ENCODE assay signal across 31 cellular contexts in genomic region chr2:232974431-232974830, GRCh38. TPM values are rescaled to one million over a fixed set of nuclear protein-coding genes. Genes with fewer than 3 reads are reported as not detected.
"Had no signal": no experiment of that assay in that cellular context is flagged by ENCODE, and none has a peak within 500 bp of the region (broad histone marks: within the 10 kb centered on the region; RNA-seq: fewer than 3 reads in every experiment).

No MANE protein-coding gene starts in this region.

- DNase-seq: activated B cell treated with CpG ODN at 0.5 μM for 24 hours; activated CD4-positive, alpha-beta T cell treated with anti-CD3 and anti-CD28 coated beads for 1 hour; activated CD4-positive, alpha-beta T cell treated with anti-CD3 and anti-CD28 coated beads, Interleukin-2, amount 10 ng/mL, durations not matched to agents 24 days and 14 days; activated CD4-positive, alpha-beta T cell treated with anti-CD3 and anti-CD28 coated beads, Interleukin-2, amount 50 U/mL, for 48 hours; activated gamma-delta T cell; activated naive CD4-positive, alpha-beta T cell treated with anti-CD3 and anti-CD28 coated beads for 36 hours; activated T-cell treated with anti-CD3 and anti-CD28 coated beads for 4 hours; activated T-cell treated with anti-CD3 and anti-CD28 coated beads, Interleukin-2, amount 50 U/mL, for 48 hours; amygdala; KG1; NCI-H1048; NCI-H1417 treated with DMSO at 0.1 percent for 48 hours; NCI-H1694; NCI-H2029; NCI-H2107; NCI-H2171 treated with DMSO at 0.1 percent for 48 hours; NCI-H226; NCI-H526; NCI-H774; PC-3; SIG-M5; T-helper 17 cell; T-helper 9 cell had no signal

- H3K27me3 Mint-ChIP-seq: activated CD4-positive, alpha-beta T cell treated with anti-CD3 and anti-CD28 coated beads, Interleukin-2, amount 10 ng/mL, durations not matched to agents 24 days and 14 days; activated naive CD8-positive, alpha-beta T cell had no signal

- H3K4me3 Mint-ChIP-seq: activated B cell treated with CpG ODN at 0.5 μM for 24 hours; activated CD4-positive, alpha-beta T cell treated with anti-CD3 and anti-CD28 coated beads, Interleukin-2, amount 10 ng/mL, durations not matched to agents 24 days and 14 days; activated naive CD4-positive, alpha-beta T cell treated with anti-CD3 and anti-CD28 coated beads for 36 hours; activated naive CD8-positive, alpha-beta T cell; activated T-helper 17 cell treated with anti-CD3 and anti-CD28 coated beads, Interleukin-2, amount 50 U/mL, for 72 hours; brain; IgD-negative memory B cell; T-helper 17 cell had no signal

- H3K4me1 Mint-ChIP-seq: activated B cell treated with CpG ODN at 0.5 μM for 24 hours; activated CD4-positive, alpha-beta T cell treated with anti-CD3 and anti-CD28 coated beads, Interleukin-2, amount 10 ng/mL, durations not matched to agents 24 days and 14 days; activated T-helper 17 cell treated with anti-CD3 and anti-CD28 coated beads, Interleukin-2, amount 50 U/mL, for 72 hours; IgD-negative memory B cell; T-helper 17 cell had no signal

- H3K9me3 Mint-ChIP-seq: activated B cell treated with CpG ODN at 0.5 μM for 24 hours; activated CD4-positive, alpha-beta T cell treated with anti-CD3 and anti-CD28 coated beads, Interleukin-2, amount 10 ng/mL, durations not matched to agents 24 days and 14 days; activated naive CD4-positive, alpha-beta T cell treated with anti-CD3 and anti-CD28 coated beads for 36 hours; activated T-helper 17 cell treated with anti-CD3 and anti-CD28 coated beads, Interleukin-2, amount 50 U/mL, for 72 hours; brain; IgD-negative memory B cell had no signal

- ATAC-seq: activated T-helper 17 cell treated with anti-CD3 and anti-CD28 coated beads, Interleukin-2, amount 50 U/mL, for 72 hours; PC-3; T-helper 17 cell had no signal

- H3K27ac Mint-ChIP-seq: activated B cell treated with CpG ODN at 0.5 μM for 24 hours; activated CD4-positive, alpha-beta T cell treated with anti-CD3 and anti-CD28 coated beads, Interleukin-2, amount 10 ng/mL, durations not matched to agents 24 days and 14 days; activated naive CD4-positive, alpha-beta T cell treated with anti-CD3 and anti-CD28 coated beads for 36 hours; activated naive CD8-positive, alpha-beta T cell; activated T-helper 17 cell treated with anti-CD3 and anti-CD28 coated beads, Interleukin-2, amount 50 U/mL, for 72 hours; T-helper 17 cell had no signal

- H3K36me3 Mint-ChIP-seq: brain had no signal

RNA-seq across cellular contexts. Expression of gene NGEF, which starts 38.6 kb away (rescaled TPM):
- total RNA-seq: activated B cell treated with CpG ODN at 0.5 μM for 24 hours, T-helper 17 cell had no signal
- polyA plus RNA-seq: IgD-negative memory B cell had no signal

RNA-seq across cellular contexts. Expression of gene NEU2, which starts 58.0 kb away (rescaled TPM):
- total RNA-seq: activated B cell treated with CpG ODN at 0.5 μM for 24 hours; activated CD4-positive, alpha-beta T cell treated with anti-CD3 and anti-CD28 coated beads, Interleukin-2, amount 10 ng/mL, durations not matched to agents 24 days and 14 days; activated naive CD4-positive, alpha-beta T cell treated with anti-CD3 and anti-CD28 coated beads for 36 hours; activated T-helper 17 cell treated with anti-CD3 and anti-CD28 coated beads, Interleukin-2, amount 50 U/mL, for 72 hours; astrocyte; LHCN-M2; M059J; NCI-H460; T-helper 17 cell had no signal
- polyA plus RNA-seq: IgD-negative memory B cell had no signal
